In genomic region chr2:135843671-135844070, GRCh38 we compare ENCODE assay signal across 30 cellular contexts. TPM values are rescaled to one million over a fixed set of nuclear protein-coding genes. Genes with fewer than 3 reads are reported as not detected.
DNase-seq lines count a peak whose midpoint lies in the region; ATAC-seq and TF ChIP-seq lines count a peak whose summit lies in the region.
"Had no signal": no experiment of that assay in that cellular context is flagged by ENCODE, and none has a peak within 500 bp of the region (broad histone marks: within the 10 kb centered on the region; RNA-seq: fewer than 3 reads in every experiment).

No MANE protein-coding gene starts in this region.

- H3F3A ChIP-seq in PC-3 (ENCODE audit: low read length, unreplicated experiment), result no peaks in the 10 kb centered on the region

- no peak for TF ChIP-seq POLR2A in esophagus muscularis mucosa (IDR thresholded peaks at IDR 0.05; ENCODE audit: low read depth)

- no peak for TF ChIP-seq CTCF in PC-3 (conservative IDR thresholded peaks at IDR 0.05; ENCODE audit: low read depth, low read length)
- TF ChIP-seq CTCF in esophagus muscularis mucosa (IDR thresholded peaks at IDR 0.05), result no peak
- TF ChIP-seq CTCF in nephron (IDR thresholded peaks at IDR 0.05; ENCODE audit: unreplicated experiment in 3 of 3), result no peak

- DNase-seq in T-helper 1 cell, result no peak
- peak; percentile 11 for DNase-seq in PC-3
- DNase-seq in esophagus muscularis mucosa (ENCODE audit: extremely low spot score), result peak; percentile 24
- DNase-seq in GOT3 (lab: John Stamatoyannopoulos, UW), result no peak
- DNase-seq in NCI-H128 (lab: John Stamatoyannopoulos, UW; ENCODE audit: unreplicated experiment), result no peak
- DNase-seq in HPDE6-E6E7 (ENCODE audit: extremely low spot score), result no peak
- DNase-seq: activated CD4-positive, CD25-positive, alpha-beta regulatory T cell treated with anti-CD3 and anti-CD28 coated beads, Interleukin-2, amount 50 U/mL, for 72 hours; activated naive CD4-positive, alpha-beta T cell; activated T-cell treated with anti-CD3 and anti-CD28 coated beads for 4 hours; AML-193; CD4-positive, alpha-beta memory T cell; effector CD4-positive, alpha-beta T cell; foreskin melanocyte; KG1; left colon; NCI-H1417 treated with DMSO at 0.1 percent for 48 hours; NCI-H2081 treated with DMSO at 0.1 percent for 48 hours; NCI-H748 treated with DMSO at 0.1 percent for 48 hours; RPMI8226; stomach; tibial artery had no signal

- H3K4me3 Mint-ChIP-seq in T-helper 1 cell treated with Interleukin-12 subunit alpha and Interleukin-12 subunit beta and Interleukin-4 antibody, amounts not matched to agents 30 μg/mL and 1 μg/mL, for 36 hours, result no peak overlapping the region
- H3K4me3 Mint-ChIP-seq in nephron, result no peak overlapping the region
- H3K4me3 Mint-ChIP-seq: brain; CD4-positive, alpha-beta memory T cell; memory B cell had no signal

- H3K4me3 ChIP-seq in PC-3 (ENCODE audit: low read length) (no peak overlapping the region), esophagus muscularis mucosa (no peak overlapping the region)
- H3K4me3 ChIP-seq: SJSA1, stomach, tibial artery had no signal

- H3K4me1 ChIP-seq in PC-3 (ENCODE audit: insufficient read depth, low read length) (peaks cover 10% of the 10 kb centered on the region; the same call in 1 of the 2 replicates), esophagus muscularis mucosa (peaks cover 4 to 19% (median 16%) of the 10 kb centered on the region in 4 donors)

- no peaks in the 10 kb centered on the region for H3K9me3 Mint-ChIP-seq in T-helper 1 cell treated with Interleukin-12 subunit alpha and Interleukin-12 subunit beta and Interleukin-4 antibody, amounts not matched to agents 30 μg/mL and 1 μg/mL, for 36 hours
- H3K9me3 Mint-ChIP-seq in nephron, result no peaks in the 10 kb centered on the region
- H3K9me3 Mint-ChIP-seq: brain; CD4-positive, alpha-beta memory T cell; memory B cell had no signal

- H4K20me1 ChIP-seq in PC-3 (ENCODE audit: low read length), result no peaks in the 10 kb centered on the region

- no peaks in the 10 kb centered on the region for H3K9me2 ChIP-seq in PC-3 (replicated peaks; ENCODE audit: low read length)

- POLR2A ChIA-PET in PC-3 (lab: Charles Lee; ENCODE audit: unreplicated experiment), result no interaction called here

- no peak overlapping the region for H2AFZ ChIP-seq in PC-3 (ENCODE audit: low read length)

- H3K27ac Mint-ChIP-seq in T-helper 1 cell treated with Interleukin-12 subunit alpha and Interleukin-12 subunit beta and Interleukin-4 antibody, amounts not matched to agents 30 μg/mL and 1 μg/mL, for 36 hours, result peak overlapping the region; percentile 18
- H3K27ac Mint-ChIP-seq in nephron, result peak overlapping the region in 2 of 3 experiments; percentile 1 to 48
- H3K27ac Mint-ChIP-seq: brain, memory B cell had no signal

- H3K27me3 ChIP-seq in PC-3 (ENCODE audit: low read length) (no peaks in the 10 kb centered on the region), esophagus muscularis mucosa (no peaks in the 10 kb centered on the region)
- H3K27me3 ChIP-seq: neutrophil, SJSA1, stomach, tibial artery had no signal

- H3K9me3 ChIP-seq in PC-3 (ENCODE audit: low read length) (no peaks in the 10 kb centered on the region), esophagus muscularis mucosa (no peaks in the 10 kb centered on the region)
- H3K9me3 ChIP-seq: neutrophil, SJSA1, stomach, tibial artery had no signal

- no peak for TF ChIP-seq EP300 in esophagus muscularis mucosa (IDR thresholded peaks at IDR 0.05)

- 89% methylated on average over 3 of the region's 3 CpGs for WGBS in esophagus muscularis mucosa

- H3K36me3 ChIP-seq in PC-3 (ENCODE audit: low read depth, low read length) (peaks cover 37% of the 10 kb centered on the region; the same call in 1 of the 2 replicates), esophagus muscularis mucosa (peaks cover 18 to 67% (median 44%) of the 10 kb centered on the region in 4 donors)

- ATAC-seq in PC-3, result peak; percentile 36; the same call in 1 of the 2 replicates
- ATAC-seq: left colon had no signal

- CTCF ChIA-PET in PC-3 (lab: Charles Lee), result no interaction called here

- H3K4me2 ChIP-seq in PC-3 (ENCODE audit: low read length), result no peak overlapping the region

- no peak overlapping the region for H3K9ac ChIP-seq in PC-3 (ENCODE audit: low read length)

- H3K4me1 Mint-ChIP-seq in T-helper 1 cell treated with Interleukin-12 subunit alpha and Interleukin-12 subunit beta and Interleukin-4 antibody, amounts not matched to agents 30 μg/mL and 1 μg/mL, for 36 hours (ENCODE audit: low read depth), result peaks cover 15% of the 10 kb centered on the region
- peaks cover 25% of the 10 kb centered on the region for H3K4me1 Mint-ChIP-seq in nephron
- H3K4me1 Mint-ChIP-seq: brain had no signal

- intact Hi-C loops in PC-3 (cut with micrococcal nuclease) (no loop called here), esophagus muscularis mucosa (cut with DNase I) (no loop called here)

- no peaks in the 10 kb centered on the region for H3K79me2 ChIP-seq in PC-3 (ENCODE audit: low read length)

- H3K27me3 Mint-ChIP-seq in T-helper 1 cell treated with Interleukin-12 subunit alpha and Interleukin-12 subunit beta and Interleukin-4 antibody, amounts not matched to agents 30 μg/mL and 1 μg/mL, for 36 hours (ENCODE audit: low read depth), result no peaks in the 10 kb centered on the region
- no peaks in the 10 kb centered on the region for H3K27me3 Mint-ChIP-seq in nephron (ENCODE audit: low read depth)
- H3K27me3 Mint-ChIP-seq: CD4-positive, alpha-beta memory T cell; memory B cell had no signal

- H3K27ac ChIP-seq in PC-3 (ENCODE audit: low read length) (no peak overlapping the region), esophagus muscularis mucosa (replicated peaks in 1 of 4) (no peak overlapping the region)
- H3K27ac ChIP-seq: 22Rv1, neutrophil, SJSA1, stomach, tibial artery had no signal

- peaks cover 45% of the 10 kb centered on the region for H3K36me3 Mint-ChIP-seq in T-helper 1 cell treated with Interleukin-12 subunit alpha and Interleukin-12 subunit beta and Interleukin-4 antibody, amounts not matched to agents 30 μg/mL and 1 μg/mL, for 36 hours (ENCODE audit: low read depth)
- H3K36me3 Mint-ChIP-seq in nephron (ENCODE audit: low read depth), result peaks cover 55% of the 10 kb centered on the region

- no TSS peak for BruUV-seq in PC-3 (replicated peaks; lab: Mats Ljungman, UMichigan)

RNA-seq across cellular contexts. Expression of gene LCT, which starts 6.7 kb away (rescaled TPM):
- total RNA-seq in PC-3 (2014; rRNA removed) (not detected in 2 replicates), esophagus muscularis mucosa (not detected)
- total RNA-seq: HT-29, SJSA1, skeletal muscle tissue had no signal

RNA-seq across cellular contexts. Expression of gene MCM6, which starts 32.6 kb away (rescaled TPM):
- total RNA-seq in PC-3 (2014; rRNA removed) (39.9 and 61.5 TPM in 2 replicates), esophagus muscularis mucosa (10 to 100 TPM in 1 of 4 donors, 1 to 10 TPM in 3; 7.5 to 10.1 (median 9.3) TPM)

Comparison
In these comparisons a context has a peak if more than half of its experiments do, and no peak if none do; other contexts are left out.
1. DNase-seq: peak in PC-3 (single experiment) and esophagus muscularis mucosa (single experiment); none in T-helper 1 cell (0 of 5), GOT3 (single experiment), NCI-H128 (single experiment) and HPDE6-E6E7 (single experiment).